8 cellular contexts compared by ENCODE assay signal in the genomic region with DNA sequence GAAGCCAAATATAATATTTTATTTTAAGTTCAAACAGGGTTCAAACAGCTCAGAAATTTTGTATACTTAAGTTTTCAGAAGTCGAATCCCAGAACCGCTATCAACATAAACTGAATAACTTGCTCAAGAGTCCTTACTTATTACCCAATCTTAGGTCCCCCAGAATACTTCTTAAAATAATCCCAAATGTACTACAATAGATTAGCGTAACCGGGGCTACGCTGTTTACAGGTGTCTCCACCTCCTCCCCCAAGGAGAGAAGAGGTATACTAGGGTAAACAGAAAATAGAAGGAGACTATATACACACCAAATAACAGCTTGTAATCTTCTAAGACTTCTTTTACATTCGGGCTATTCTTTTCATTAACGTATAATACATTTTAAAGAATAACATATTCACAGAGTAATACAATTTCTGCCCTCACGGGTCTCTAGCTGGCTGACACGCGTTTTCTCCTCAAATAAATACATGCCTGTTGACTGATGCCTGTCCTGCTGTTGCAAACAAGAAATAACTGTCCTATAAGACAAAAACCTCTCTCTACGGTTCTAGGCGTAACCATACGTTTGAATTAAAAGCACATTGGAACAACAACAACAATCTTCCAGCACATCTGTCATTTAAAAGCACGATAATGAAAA. TPM values are rescaled to one million over a fixed set of nuclear protein-coding genes. Genes with fewer than 3 reads are reported as not detected.
DNase-seq lines count a peak whose midpoint lies in the region; ATAC-seq and TF ChIP-seq lines count a peak whose summit lies in the region.

No MANE protein-coding gene starts in this region.

- H3K36me3 Mint-ChIP-seq in endothelial cell (ENCODE audit: low read depth, unreplicated experiment) (no peaks in the 10 kb centered on the region), nephron progenitor cell (ENCODE audit: low read depth) (no peaks in the 10 kb centered on the region)

- H3K4me3 Mint-ChIP-seq in endothelial cell (ENCODE audit: unreplicated experiment) (peak overlapping the region; percentile 97), nephron progenitor cell (peak overlapping the region; percentile 92)

- no peak for DNase-seq in left ventricle myocardium inferior
- DNase-seq in cardiac septum (ENCODE audit: low spot score): no peak
- DNase-seq in RWPE1 (ENCODE audit: low spot score): no peak
- DNase-seq in endothelial cell (ENCODE audit: low spot score): no peak
- DNase-seq in nephron progenitor cell: no peak
- DNase-seq in head of caudate nucleus: no peak
- DNase-seq in COLO668 (lab: John Stamatoyannopoulos, UW; ENCODE audit: unreplicated experiment): no peak

- H3K9me3 Mint-ChIP-seq in endothelial cell (ENCODE audit: unreplicated experiment): no peaks in the 10 kb centered on the region
- H3K9me3 Mint-ChIP-seq in nephron progenitor cell: no peaks in the 10 kb centered on the region

- TF ChIP-seq CTCF in left ventricle myocardium inferior (IDR thresholded peaks at IDR 0.05; ENCODE audit: borderline replicate concordance): no peak
- no peak for TF ChIP-seq CTCF in RWPE1 (conservative IDR thresholded peaks at IDR 0.05; ENCODE audit: low read depth)
- TF ChIP-seq CTCF in endothelial cell (IDR thresholded peaks at IDR 0.05; ENCODE audit: unreplicated experiment): no peak
- no peak for TF ChIP-seq CTCF in nephron progenitor cell (IDR thresholded peaks at IDR 0.05)

- peak overlapping the region; percentile 95 for H3K4me3 ChIP-seq in left ventricle myocardium inferior

- H3K27ac Mint-ChIP-seq in endothelial cell (ENCODE audit: unreplicated experiment): peak overlapping the region; percentile 85
- peak overlapping the region; percentile 93 for H3K27ac Mint-ChIP-seq in nephron progenitor cell

- H3K27me3 ChIP-seq in left ventricle myocardium inferior (ENCODE audit: low read depth): no peaks in the 10 kb centered on the region

- CTCF ChIA-PET in RWPE1 (lab: Yijun Ruan, JAX): interaction anchor here (0.6 to 0.8 kb wide), 3 partner anchors 25 to 1899 kb away, joined by 3 to 5 read pairs (median 3); no protein-coding TSS in a partner anchor

- H3K27me3 Mint-ChIP-seq in endothelial cell (ENCODE audit: unreplicated experiment): peaks cover 2% of the 10 kb centered on the region
- H3K27me3 Mint-ChIP-seq in nephron progenitor cell (ENCODE audit: low read depth, poor library complexity): peaks cover 10% of the 10 kb centered on the region

- H3K4me1 ChIP-seq in left ventricle myocardium inferior: peaks cover 42% of the 10 kb centered on the region

- H3K4me1 Mint-ChIP-seq in endothelial cell (ENCODE audit: unreplicated experiment) (peaks cover 26% of the 10 kb centered on the region), nephron progenitor cell (peaks cover 27% of the 10 kb centered on the region)

- no peaks in the 10 kb centered on the region for H3K36me3 ChIP-seq in left ventricle myocardium inferior

- intact Hi-C loops in left ventricle myocardium inferior (cut with micrococcal nuclease) (no loop called here), cardiac septum (cut with DNase I) (loop anchor here (5.0 kb wide), 1 partner anchor 41 kb away; no protein-coding TSS in a partner anchor), head of caudate nucleus (cut with DNase I) (loop anchor here (5.0 kb wide), 1 partner anchor 76 kb away; a partner anchor contains a TSS)

- ATAC-seq in GM21619 (IDR thresholded peaks at IDR 0.05; ENCODE audit: unreplicated experiment): no peak

- H3K27ac ChIP-seq in left ventricle myocardium inferior (replicated peaks) (peak overlapping the region; percentile 93), RWPE1 (peak overlapping the region; percentile 92)

- POLR2A ChIA-PET in RWPE1 (lab: Yijun Ruan, JAX; ENCODE audit: low non-redundant PET): no interaction called here

- no peaks in the 10 kb centered on the region for H3K9me3 ChIP-seq in left ventricle myocardium inferior (replicated peaks)

RNA-seq across cellular contexts. Expression of a gene that starts 1.3 kb away (rescaled TPM):
- total RNA-seq in left ventricle myocardium inferior (13.5 TPM), cardiac septum (19.1 TPM), endothelial cell (ENCODE audit: unreplicated experiment) (17.1 TPM)
